In the genomic region with DNA sequence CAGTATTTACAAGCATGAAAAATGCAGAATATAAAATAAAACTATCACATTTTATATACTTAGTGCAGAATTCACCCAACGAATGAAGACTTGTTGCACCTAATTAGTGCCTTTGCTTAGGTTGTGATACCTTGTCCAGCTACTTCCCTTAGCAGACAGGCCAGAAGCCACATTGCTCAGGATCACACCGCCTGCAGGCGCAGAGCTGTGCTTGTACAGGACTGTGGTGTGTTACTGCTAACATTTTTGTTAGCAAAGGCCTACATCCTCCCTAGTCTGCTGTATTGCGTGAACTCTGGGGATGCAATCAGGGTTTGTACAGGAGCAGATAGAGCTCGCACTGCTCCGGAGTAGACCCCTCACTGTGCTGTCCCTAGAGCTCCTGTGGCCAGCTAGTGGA, we compare ENCODE assay signal across 16 cellular contexts.
DNase-seq lines count a peak whose midpoint lies in the region.
"Had no signal": no experiment of that assay in that cellular context is flagged by ENCODE, and none has a peak within 500 bp of the region (broad histone marks: within the 10 kb centered on the region; RNA-seq: fewer than 3 reads in every experiment).

No MANE protein-coding gene starts in this region.

- DNase-seq in NCI-H1092 treated with DMSO at 0.1 percent for 48 hours (lab: John Stamatoyannopoulos, UW) (peak; percentile 15), NCI-H1092 (lab: John Stamatoyannopoulos, UW) (no peak), Daoy (ENCODE audit: low read depth) (peak; percentile 13), NCI-H510A (lab: John Stamatoyannopoulos, UW) (peak; percentile 13), foreskin melanocyte (peak; percentile 0), A172 (ENCODE audit: low spot score) (no peak)
- DNase-seq in stimulated activated CD4-positive, alpha-beta T cell treated with anti-CD3 and anti-CD28 coated beads, Interleukin-4, amount 100 ng/mL, for 24 hours, result no peak
- no peak for DNase-seq in activated T-cell treated with anti-CD3 and anti-CD28 coated beads, Interleukin-2, amount 50 U/mL, for 1 hour
- DNase-seq: 8988T; ACHN; AML-193; Caco-2; CD4-positive, alpha-beta T cell; GDM1; H7; HFFc6 had no signal

Comparison
In these comparisons a context has a peak if more than half of its experiments do, and no peak if none do; other contexts are left out.
1. DNase-seq: peak in NCI-H1092 treated with DMSO at 0.1 percent for 48 hours (single experiment), Daoy (single experiment), NCI-H510A (single experiment) and foreskin melanocyte (single experiment); none in NCI-H1092 (single experiment), stimulated activated CD4-positive, alpha-beta T cell treated with anti-CD3 and anti-CD28 coated beads, Interleukin-4, amount 100 ng/mL, for 24 hours (single experiment), A172 (single experiment) and activated T-cell treated with anti-CD3 and anti-CD28 coated beads, Interleukin-2, amount 50 U/mL, for 1 hour (single experiment).